In the genomic region with DNA sequence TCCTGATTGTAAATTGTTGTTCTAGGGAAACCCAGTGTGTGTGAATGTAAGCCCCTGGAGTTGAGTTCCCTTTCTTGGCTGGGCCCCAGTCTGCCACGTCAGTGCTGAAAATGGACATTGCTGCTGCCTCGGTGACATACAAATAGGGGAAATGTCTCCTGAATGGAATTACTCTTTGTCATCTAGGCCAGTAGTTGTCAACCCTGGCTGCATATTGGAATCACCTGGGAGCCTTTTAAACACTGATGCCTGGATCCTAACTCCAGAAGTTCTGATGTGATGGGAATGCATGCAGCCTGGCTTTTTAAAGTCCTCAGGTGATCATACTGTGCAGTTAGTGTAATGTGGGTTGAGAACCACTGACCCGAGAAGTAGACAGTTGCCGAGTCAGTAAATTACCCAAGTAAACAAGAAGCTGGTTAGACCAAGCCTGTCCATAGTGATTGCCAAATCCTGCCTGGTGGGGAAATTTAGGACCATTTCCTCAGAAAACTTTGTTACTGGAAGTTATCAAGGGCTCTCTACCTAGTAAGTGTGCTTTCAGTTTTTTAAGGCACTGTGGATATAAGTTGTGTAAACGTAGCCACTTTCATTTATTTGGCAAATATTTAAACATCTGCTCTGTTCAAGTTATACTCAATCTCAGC, we compare ENCODE assay signal across 2 cellular contexts.
TF ChIP-seq lines count a peak whose summit lies in the region.

No MANE protein-coding gene starts in this region.

TF ChIP-seq in GM12878, 131 proteins besides CTCF, POLR2A, EP300 and RAD21 (continued from another document and continues in another):
- peak; percentile 86 for TF ChIP-seq ZNF687 (IDR thresholded peaks at IDR 0.05)
- no peak for TF ChIP-seq RB1 (IDR thresholded peaks at IDR 0.05; ENCODE audit: borderline replicate concordance)
- no peak for TF ChIP-seq MXI1 (IDR thresholded peaks at IDR 0.05; ENCODE audit: low read depth, low read length)
- TF ChIP-seq NBN (IDR thresholded peaks at IDR 0.05): no peak
- peak; percentile 77 for TF ChIP-seq NR2F1 (conservative IDR thresholded peaks at IDR 0.05)
- no peak for TF ChIP-seq ZBTB4 (CRISPR knock-in tag; IDR thresholded peaks at IDR 0.05)
- no peak for TF ChIP-seq MAX (IDR thresholded peaks at IDR 0.05; ENCODE audit: low read depth, low read length)
- TF ChIP-seq ZNF207 (IDR thresholded peaks at IDR 0.05; ENCODE audit: borderline replicate concordance): no peak
- no peak for TF ChIP-seq NR2C1 (IDR thresholded peaks at IDR 0.05)
- TF ChIP-seq ZNF622 (IDR thresholded peaks at IDR 0.05): no peak
- peak; percentile 32; the same call in 1 of the 2 replicates for TF ChIP-seq SPI1 (IDR thresholded peaks at IDR 0.05; ENCODE audit: borderline replicate concordance, insufficient read depth, low read depth, low read length)
- TF ChIP-seq ZNF24 (IDR thresholded peaks at IDR 0.05): no peak
- no peak for TF ChIP-seq TAF1 (IDR thresholded peaks at IDR 0.05; ENCODE audit: borderline replicate concordance, low read depth, low read length)
- TF ChIP-seq BRCA1 (IDR thresholded peaks at IDR 0.05; ENCODE audit: low read depth, low read length): no peak
- TF ChIP-seq NR2C2 (IDR thresholded peaks at IDR 0.05; ENCODE audit: borderline replicate concordance, control insufficient read depth, insufficient read length, low read depth): no peak
- 0 out of 2 replicates have a peak, but pooled peaks have one; percentile 5 for TF ChIP-seq ATF2 (IDR thresholded peaks at IDR 0.05; ENCODE audit: low read length)
- peak in 1 of 2 experiments; percentile 26; a peak in 2 of 4 replicates for TF ChIP-seq IKZF2 (IDR thresholded peaks at IDR 0.05)
- TF ChIP-seq BHLHE40 (IDR thresholded peaks at IDR 0.05; ENCODE audit: borderline replicate concordance in 1 of 2, low read depth in 2 of 2, low read length in 1 of 2): peak in 1 of 2 experiments; percentile 47; a peak in 2 of 4 replicates
- no peak for TF ChIP-seq ZNF384 (IDR thresholded peaks at IDR 0.05; ENCODE audit: borderline replicate concordance, low read depth, low read length)
- no peak for TF ChIP-seq CBX5 (IDR thresholded peaks at IDR 0.05; ENCODE audit: low read depth)
- TF ChIP-seq SMC3 (IDR thresholded peaks at IDR 0.05; ENCODE audit: borderline replicate concordance, low read length): no peak
- TF ChIP-seq RAD51 (IDR thresholded peaks at IDR 0.05): no peak
- no peak for TF ChIP-seq CREM (IDR thresholded peaks at IDR 0.05; ENCODE audit: low read depth)

TF ChIP-seq in HepG2, 621 proteins besides CTCF, POLR2A, EP300 and RAD21 (continued from another document and continues in another):
- TF ChIP-seq LRRFIP1 (CRISPR knock-in tag; conservative IDR thresholded peaks at IDR 0.05) (no peak), ZNF605 (CRISPR knock-in tag; IDR thresholded peaks at IDR 0.05) (no peak), MIER3 (CRISPR knock-in tag; IDR thresholded peaks at IDR 0.05; ENCODE audit: borderline replicate concordance) (no peak), ZNF550 (CRISPR knock-in tag; IDR thresholded peaks at IDR 0.05; ENCODE audit: borderline replicate concordance) (no peak), SIX4 (CRISPR knock-in tag; IDR thresholded peaks at IDR 0.05) (no peak), FOXK1 (CRISPR knock-in tag; IDR thresholded peaks at IDR 0.05; ENCODE audit: borderline replicate concordance, low read depth) (no peak), ZNF354B (CRISPR knock-in tag; IDR thresholded peaks at IDR 0.05) (no peak), ZNF775 (CRISPR knock-in tag; IDR thresholded peaks at IDR 0.05; ENCODE audit: borderline replicate concordance) (no peak), GATAD1 (CRISPR knock-in tag; IDR thresholded peaks at IDR 0.05) (no peak), FOSL2 (CRISPR knock-in tag; IDR thresholded peaks at IDR 0.05) (peak; percentile 27; the same call in 1 of the 2 replicates), ZFP1 (CRISPR knock-in tag; IDR thresholded peaks at IDR 0.05) (no peak), RFXAP (CRISPR knock-in tag; IDR thresholded peaks at IDR 0.05; ENCODE audit: borderline replicate concordance) (no peak), BHLHE40 (IDR thresholded peaks at IDR 0.05; ENCODE audit: low read length) (no peak), SP5 (CRISPR knock-in tag; IDR thresholded peaks at IDR 0.05; ENCODE audit: borderline replicate concordance, low read depth) (no peak), MED1 (CRISPR knock-in tag; IDR thresholded peaks at IDR 0.05) (no peak), ZFP36L1 (CRISPR knock-in tag; IDR thresholded peaks at IDR 0.05) (no peak), ZBTB8A (CRISPR knock-in tag; IDR thresholded peaks at IDR 0.05; ENCODE audit: borderline replicate concordance, low read depth) (no peak), YEATS4 (CRISPR knock-in tag; IDR thresholded peaks at IDR 0.05; ENCODE audit: borderline replicate concordance) (no peak), SALL1 (CRISPR knock-in tag; IDR thresholded peaks at IDR 0.05) (no peak), ZNF768 (CRISPR knock-in tag; IDR thresholded peaks at IDR 0.05) (no peak), ERF (CRISPR knock-in tag; IDR thresholded peaks at IDR 0.05) (no peak), CHD2 (IDR thresholded peaks at IDR 0.05; ENCODE audit: low read depth, low read length) (no peak), HBP1 (CRISPR knock-in tag; IDR thresholded peaks at IDR 0.05; ENCODE audit: low read depth) (no peak), ZHX2 (IDR thresholded peaks at IDR 0.05; ENCODE audit: low read depth) (no peak), ZHX2 (CRISPR knock-in tag; IDR thresholded peaks at IDR 0.05; ENCODE audit: borderline replicate concordance) (no peak), HMGA1 (CRISPR knock-in tag; conservative IDR thresholded peaks at IDR 0.05) (no peak), ZNF607 (CRISPR knock-in tag; IDR thresholded peaks at IDR 0.05; ENCODE audit: borderline replicate concordance) (no peak), NONO (IDR thresholded peaks at IDR 0.05) (no peak), NONO (CRISPR knock-in tag; conservative IDR thresholded peaks at IDR 0.05) (no peak)
- TF ChIP-seq, protein P1, sequence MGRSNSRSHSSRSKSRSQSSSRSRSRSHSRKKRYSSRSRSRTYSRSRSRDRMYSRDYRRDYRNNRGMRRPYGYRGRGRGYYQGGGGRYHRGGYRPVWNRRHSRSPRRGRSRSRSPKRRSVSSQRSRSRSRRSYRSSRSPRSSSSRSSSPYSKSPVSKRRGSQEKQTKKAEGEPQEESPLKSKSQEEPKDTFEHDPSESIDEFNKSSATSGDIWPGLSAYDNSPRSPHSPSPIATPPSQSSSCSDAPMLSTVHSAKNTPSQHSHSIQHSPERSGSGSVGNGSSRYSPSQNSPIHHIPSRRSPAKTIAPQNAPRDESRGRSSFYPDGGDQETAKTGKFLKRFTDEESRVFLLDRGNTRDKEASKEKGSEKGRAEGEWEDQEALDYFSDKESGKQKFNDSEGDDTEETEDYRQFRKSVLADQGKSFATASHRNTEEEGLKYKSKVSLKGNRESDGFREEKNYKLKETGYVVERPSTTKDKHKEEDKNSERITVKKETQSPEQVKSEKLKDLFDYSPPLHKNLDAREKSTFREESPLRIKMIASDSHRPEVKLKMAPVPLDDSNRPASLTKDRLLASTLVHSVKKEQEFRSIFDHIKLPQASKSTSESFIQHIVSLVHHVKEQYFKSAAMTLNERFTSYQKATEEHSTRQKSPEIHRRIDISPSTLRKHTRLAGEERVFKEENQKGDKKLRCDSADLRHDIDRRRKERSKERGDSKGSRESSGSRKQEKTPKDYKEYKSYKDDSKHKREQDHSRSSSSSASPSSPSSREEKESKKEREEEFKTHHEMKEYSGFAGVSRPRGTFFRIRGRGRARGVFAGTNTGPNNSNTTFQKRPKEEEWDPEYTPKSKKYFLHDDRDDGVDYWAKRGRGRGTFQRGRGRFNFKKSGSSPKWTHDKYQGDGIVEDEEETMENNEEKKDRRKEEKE (IDR thresholded peaks at IDR 0.05): no peak
- TF ChIP-seq, protein P2, sequence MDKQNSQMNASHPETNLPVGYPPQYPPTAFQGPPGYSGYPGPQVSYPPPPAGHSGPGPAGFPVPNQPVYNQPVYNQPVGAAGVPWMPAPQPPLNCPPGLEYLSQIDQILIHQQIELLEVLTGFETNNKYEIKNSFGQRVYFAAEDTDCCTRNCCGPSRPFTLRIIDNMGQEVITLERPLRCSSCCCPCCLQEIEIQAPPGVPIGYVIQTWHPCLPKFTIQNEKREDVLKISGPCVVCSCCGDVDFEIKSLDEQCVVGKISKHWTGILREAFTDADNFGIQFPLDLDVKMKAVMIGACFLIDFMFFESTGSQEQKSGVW (CRISPR knock-in tag; IDR thresholded peaks at IDR 0.05; ENCODE audit: borderline replicate concordance): no peak
- TF ChIP-seq, protein P3, sequence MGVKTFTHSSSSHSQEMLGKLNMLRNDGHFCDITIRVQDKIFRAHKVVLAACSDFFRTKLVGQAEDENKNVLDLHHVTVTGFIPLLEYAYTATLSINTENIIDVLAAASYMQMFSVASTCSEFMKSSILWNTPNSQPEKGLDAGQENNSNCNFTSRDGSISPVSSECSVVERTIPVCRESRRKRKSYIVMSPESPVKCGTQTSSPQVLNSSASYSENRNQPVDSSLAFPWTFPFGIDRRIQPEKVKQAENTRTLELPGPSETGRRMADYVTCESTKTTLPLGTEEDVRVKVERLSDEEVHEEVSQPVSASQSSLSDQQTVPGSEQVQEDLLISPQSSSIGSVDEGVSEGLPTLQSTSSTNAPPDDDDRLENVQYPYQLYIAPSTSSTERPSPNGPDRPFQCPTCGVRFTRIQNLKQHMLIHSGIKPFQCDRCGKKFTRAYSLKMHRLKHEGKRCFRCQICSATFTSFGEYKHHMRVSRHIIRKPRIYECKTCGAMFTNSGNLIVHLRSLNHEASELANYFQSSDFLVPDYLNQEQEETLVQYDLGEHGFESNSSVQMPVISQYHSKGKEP (CRISPR knock-in tag; IDR thresholded peaks at IDR 0.05): no peak
- TF ChIP-seq, protein P4, sequence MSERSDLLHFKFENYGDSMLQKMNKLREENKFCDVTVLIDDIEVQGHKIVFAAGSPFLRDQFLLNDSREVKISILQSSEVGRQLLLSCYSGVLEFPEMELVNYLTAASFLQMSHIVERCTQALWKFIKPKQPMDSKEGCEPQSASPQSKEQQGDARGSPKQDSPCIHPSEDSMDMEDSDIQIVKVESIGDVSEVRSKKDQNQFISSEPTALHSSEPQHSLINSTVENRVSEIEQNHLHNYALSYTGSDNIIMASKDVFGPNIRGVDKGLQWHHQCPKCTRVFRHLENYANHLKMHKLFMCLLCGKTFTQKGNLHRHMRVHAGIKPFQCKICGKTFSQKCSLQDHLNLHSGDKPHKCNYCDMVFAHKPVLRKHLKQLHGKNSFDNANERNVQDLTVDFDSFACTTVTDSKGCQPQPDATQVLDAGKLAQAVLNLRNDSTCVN (CRISPR knock-in tag; IDR thresholded peaks at IDR 0.05; ENCODE audit: borderline replicate concordance): no peak
